In genomic region chr20:57323034-57323433, GRCh38 we compare ENCODE assay signal across 11 cellular contexts. TPM values are rescaled to one million over a fixed set of nuclear protein-coding genes. Genes with fewer than 3 reads are reported as not detected.
DNase-seq lines count a peak whose midpoint lies in the region; TF ChIP-seq lines count a peak whose summit lies in the region.
"Had no signal": no experiment of that assay in that cellular context is flagged by ENCODE, and none has a peak within 500 bp of the region (broad histone marks: within the 10 kb centered on the region; RNA-seq: fewer than 3 reads in every experiment).

No MANE protein-coding gene starts in this region.

- H3T11ph ChIP-seq in H9 (ENCODE audit: low read length): no peak overlapping the region

- H3K27ac ChIP-seq in H9 (ENCODE audit: insufficient read length, low read depth, low read length): no peak overlapping the region

- no peaks in the 10 kb centered on the region for H3K23me2 ChIP-seq in H9 (ENCODE audit: insufficient read length, low read depth, low read length, poor library complexity, severe bottlenecking)

- H2BK15ac ChIP-seq in H9 (ENCODE audit: low read depth, low read length): no peak overlapping the region

- H4K8ac ChIP-seq in H9 (replicated peaks; ENCODE audit: insufficient read length, low read depth, low read length): no peak overlapping the region

- TF ChIP-seq CTCF in AG09309 (IDR thresholded peaks at IDR 0.05; ENCODE audit: control insufficient read depth, insufficient read depth, low read depth, low read length, missing control alignments) (no peak), H9 (conservative IDR thresholded peaks at IDR 0.05) (no peak)

- H2AFZ ChIP-seq in H9 (ENCODE audit: low read length): no peak overlapping the region

- no peak overlapping the region for H3K14ac ChIP-seq in H9 (ENCODE audit: insufficient read depth, low read length)

- no peak overlapping the region for H4K91ac ChIP-seq in H9 (ENCODE audit: insufficient read length, low read depth, low read length)

- H3K36me3 ChIP-seq in adipocyte (ENCODE audit: control insufficient read depth, insufficient read depth, low read length, severe bottlenecking): no peaks in the 10 kb centered on the region

- peaks cover 32 to 47% of the 10 kb centered on the region in 2 experiments for H3K4me1 Mint-ChIP-seq in H9

- no peak overlapping the region for H2AK5ac ChIP-seq in H9 (ENCODE audit: insufficient read length, low read length)

- peak overlapping the region; percentile 68 to 93 (median 82); a peak in 6 of 7 replicates for H3K27ac Mint-ChIP-seq in H9

- H4K5ac ChIP-seq in H9 (ENCODE audit: insufficient read length, low read depth, low read length): no peak overlapping the region

- no peak overlapping the region for H3K56ac ChIP-seq in H9 (ENCODE audit: insufficient read length, low read depth, low read length)

- H3K4ac ChIP-seq in H9 (ENCODE audit: low read depth, low read length): no peak overlapping the region

- no peaks in the 10 kb centered on the region for H3K36me3 Mint-ChIP-seq in H9 (ENCODE audit: insufficient read depth in 1 of 3, low read depth in 3 of 3)

- no peak overlapping the region; a peak in 1 of 5 replicates for H3K4me3 Mint-ChIP-seq in H9

- no peak overlapping the region for H3K4me2 ChIP-seq in H9 (ENCODE audit: insufficient read depth, insufficient read length, low read length)

- WGBS in H9 (ENCODE audit: extremely low coverage, insufficient read length, low lambda C conversion rate): no CpG with 5 or more reads among the region's 6 CpGs

- no peak overlapping the region for H2BK20ac ChIP-seq in H9 (ENCODE audit: low read depth, low read length, poor library complexity, severe bottlenecking)

- H3K27me3 Mint-ChIP-seq in H9 (ENCODE audit: low read depth): peaks cover 23% of the 10 kb centered on the region

- no peaks in the 10 kb centered on the region for H3K79me2 ChIP-seq in H9 (ENCODE audit: insufficient read depth, low read length)

- no peaks in the 10 kb centered on the region for H3K9me3 Mint-ChIP-seq in H9

- H3K9ac ChIP-seq in H9 (ENCODE audit: extremely low read depth, insufficient read length, low read length) (no peak overlapping the region), adipocyte (ENCODE audit: low read length) (no peak overlapping the region)

- H3K9me3 ChIP-seq in H9 (ENCODE audit: control insufficient read depth, low read depth, low read length) (no peaks in the 10 kb centered on the region), adipocyte (ENCODE audit: control insufficient read depth, low read length) (no peaks in the 10 kb centered on the region)

- no peak overlapping the region for H3K18ac ChIP-seq in H9 (ENCODE audit: insufficient read length, low read depth, low read length)

- H3K4me3 ChIP-seq in AG09309 (ENCODE audit: control insufficient read depth, low read depth, low read length): no peak overlapping the region
- no peak overlapping the region for H3K4me3 ChIP-seq in adipocyte (ENCODE audit: low read length)

- no peaks in the 10 kb centered on the region for H4K20me1 ChIP-seq in H9 (ENCODE audit: control insufficient read depth, insufficient read depth, insufficient read length)

- H3K4me1 ChIP-seq in H9 (ENCODE audit: insufficient read depth, low read length) (no peaks in the 10 kb centered on the region), adipocyte (ENCODE audit: control insufficient read depth, insufficient read depth, low read length) (peaks cover 7% of the 10 kb centered on the region)

- H3K27me3 ChIP-seq in H9 (ENCODE audit: insufficient read depth, low read length) (no peaks in the 10 kb centered on the region), adipocyte (replicated peaks; ENCODE audit: control insufficient read depth, insufficient read depth, low read length) (peaks cover 32% of the 10 kb centered on the region)

- H2BK120ac ChIP-seq in H9 (ENCODE audit: low read depth, low read length, poor library complexity, severe bottlenecking): no peak overlapping the region

- no peak overlapping the region for H2BK5ac ChIP-seq in H9 (ENCODE audit: insufficient read length, low read length)

- no peaks in the 10 kb centered on the region for H3K79me1 ChIP-seq in H9 (ENCODE audit: insufficient read depth, low read depth, low read length, poor library complexity, severe bottlenecking)

- H3K23ac ChIP-seq in H9 (ENCODE audit: insufficient read length, low read depth, low read length): no peak overlapping the region

- DNase-seq in AG09309 (ENCODE audit: low read depth): peak; percentile 10
- DNase-seq in H9: peak; percentile 71
- peak; percentile 26 for DNase-seq in adipocyte (ENCODE audit: low read depth)
- DNase-seq in left kidney (ENCODE audit: low read depth, low spot score): peak; percentile 57
- DNase-seq in dermis blood vessel endothelial cell: no peak
- no peak for DNase-seq in OCI-M1 (lab: John Stamatoyannopoulos, UW)
- DNase-seq in cortex of kidney (lab: John Stamatoyannopoulos, UW): no peak
- DNase-seq in CD1c-positive myeloid dendritic cell (ENCODE audit: extremely low spot score): no peak
- DNase-seq: stimulated activated naive CD8-positive, alpha-beta T cell treated with anti-CD3 and anti-CD28 coated beads, Interleukin-15, Interleukin-2, amounts not matched to agents 100 U/mL and 50 U/mL, for 24 hours had no signal

- no peak overlapping the region for H2BK12ac ChIP-seq in H9 (ENCODE audit: insufficient read length, low read depth, low read length)

RNA-seq across cellular contexts. Expression of gene SPO11, which starts 6.6 kb away (rescaled TPM):
- total RNA-seq in H9 (2021): not detected in 2 replicates
- total RNA-seq in dermis blood vessel endothelial cell: not detected in 2 replicates
- total RNA-seq: activated CD8-positive, alpha-beta memory T cell treated with anti-CD3 and anti-CD28 coated beads for 36 hours; endothelial cell of umbilical vein had no signal

RNA-seq across cellular contexts. Expression of gene RAE1, which starts 28.0 kb away (rescaled TPM):
- total RNA-seq in H9 (2021) (53.1 and 54.8 TPM in 2 replicates), dermis blood vessel endothelial cell (41.4 and 56.3 TPM in 2 replicates)

RNA-seq across cellular contexts. Expression of gene BMP7, which starts 56.6 kb away (rescaled TPM):
- total RNA-seq in H9 (2021): 17.7 and 19.6 TPM in 2 replicates
- not detected in 2 replicates for total RNA-seq in dermis blood vessel endothelial cell
- total RNA-seq: activated CD8-positive, alpha-beta memory T cell treated with anti-CD3 and anti-CD28 coated beads for 36 hours; endothelial cell of umbilical vein had no signal

Comparison
In these comparisons a context has a peak if more than half of its experiments do, and no peak if none do; other contexts are left out.
1. DNase-seq: peak in AG09309 (single experiment), H9 (single experiment), adipocyte (single experiment) and left kidney (single experiment); none in dermis blood vessel endothelial cell (single experiment), OCI-M1 (single experiment), cortex of kidney (single experiment) and CD1c-positive myeloid dendritic cell (single experiment).
2. RNA of gene BMP7, which starts 56.6 kb away (total RNA-seq): 17.7 to 19.6 TPM in H9; not detected in dermis blood vessel endothelial cell; every median in the first group is over 10 times any median in the second.